In the genomic region with DNA sequence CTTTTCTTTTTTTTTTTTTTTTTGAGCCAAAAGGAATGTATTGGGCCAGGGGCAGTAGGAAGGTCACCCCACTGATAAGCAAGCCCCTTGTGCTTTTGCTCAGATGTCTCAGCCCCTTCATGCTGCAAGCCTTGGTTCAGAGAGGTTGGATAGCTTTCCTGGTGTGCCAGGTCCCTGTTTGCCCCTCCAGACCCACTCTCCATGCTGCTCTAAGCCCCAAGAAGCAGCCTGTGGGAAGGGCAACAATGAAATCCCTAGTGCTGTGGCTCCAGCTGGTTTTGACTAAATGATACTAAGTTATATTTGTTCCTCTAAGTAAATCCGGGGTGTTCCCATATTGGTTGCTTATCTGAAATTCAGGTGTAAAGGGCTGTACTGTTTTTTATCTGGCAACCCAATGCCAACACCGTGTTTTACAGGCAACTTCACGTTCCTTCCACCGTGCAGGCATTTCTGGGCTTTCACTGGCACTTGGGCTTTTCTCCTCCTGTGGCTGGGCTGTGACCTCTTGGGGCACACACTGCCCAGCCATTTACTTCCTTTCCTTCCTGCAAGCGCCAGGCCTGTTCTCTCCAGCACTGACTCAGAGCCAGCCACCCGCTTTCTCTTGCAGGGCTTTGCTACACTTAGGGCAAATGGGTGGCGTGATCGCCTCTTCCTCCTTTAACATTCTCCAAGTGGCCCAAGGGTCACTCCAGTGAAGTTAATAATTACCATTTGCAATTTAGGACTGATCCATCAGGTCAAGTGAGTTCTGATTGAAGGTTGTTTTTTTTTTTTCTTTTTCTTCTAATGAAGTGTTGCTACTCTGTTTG, we compare ENCODE assay signal across 12 cellular contexts. TPM values are rescaled to one million over a fixed set of nuclear protein-coding genes. Genes with fewer than 3 reads are reported as not detected.
DNase-seq lines count a peak whose midpoint lies in the region; TF ChIP-seq lines count a peak whose summit lies in the region.
"Had no signal": no experiment of that assay in that cellular context is flagged by ENCODE, and none has a peak within 500 bp of the region (broad histone marks: within the 10 kb centered on the region; RNA-seq: fewer than 3 reads in every experiment).

No MANE protein-coding gene starts in this region.

- no peak overlapping the region for H3K4me3 ChIP-seq in ascending aorta
- no peak overlapping the region for H3K4me3 ChIP-seq in kidney epithelial cell (ENCODE audit: low read depth, low read length)
- no peak overlapping the region for H3K4me3 ChIP-seq in sigmoid colon
- no peak overlapping the region for H3K4me3 ChIP-seq in uterus
- H3K4me3 ChIP-seq in mammary epithelial cell (replicated peaks in 1 of 3; ENCODE audit: insufficient read depth in 1 of 3, low read depth in 2 of 3, low read length in 3 of 3), result no peak overlapping the region
- H3K4me3 ChIP-seq in effector memory CD4-positive, alpha-beta T cell (ENCODE audit: insufficient read depth, low read depth, low read length, poor library complexity, severe bottlenecking), result no peak overlapping the region

- intact Hi-C loops in ascending aorta (cut with DNase I) (no loop called here), sigmoid colon (cut with DNase I) (no loop called here), uterus (cut with DNase I; ENCODE audit: low total_unique reads) (no loop called here), mammary epithelial cell (cut with micrococcal nuclease) (no loop called here)

- no peak overlapping the region for H3K9ac ChIP-seq in mammary epithelial cell (ENCODE audit: insufficient read depth, low read length)

- CTCF ChIA-PET in mammary epithelial cell (lab: Charles Lee; ENCODE audit: low non-redundant PET), result no interaction called here

- in situ Hi-C loops in mammary epithelial cell (cut with MboI; ENCODE audit: low sequenced_read_pairs in 2 of 2), result no loop called here

- no peaks in the 10 kb centered on the region for H4K20me1 ChIP-seq in mammary epithelial cell (ENCODE audit: insufficient read depth, low read length)

- no peak overlapping the region for H3K27ac ChIP-seq in ascending aorta
- H3K27ac ChIP-seq in sigmoid colon, result no peak overlapping the region
- no peak overlapping the region for H3K27ac ChIP-seq in uterus
- no peak overlapping the region for H3K27ac ChIP-seq in mammary epithelial cell (ENCODE audit: insufficient read depth, low read depth, low read length)
- no peak overlapping the region for H3K27ac ChIP-seq in effector memory CD4-positive, alpha-beta T cell (ENCODE audit: insufficient read depth, low read length, poor library complexity, severe bottlenecking)
- H3K27ac ChIP-seq: HL-60 had no signal

- H3K79me2 ChIP-seq in mammary epithelial cell (ENCODE audit: insufficient read depth, low read length), result no peaks in the 10 kb centered on the region

- TF ChIP-seq EP300 in sigmoid colon (IDR thresholded peaks at IDR 0.05), result no peak

- no peak overlapping the region for H2AFZ ChIP-seq in mammary epithelial cell (ENCODE audit: low read depth, low read length)

- dilution Hi-C loops in mammary epithelial cell (cut with HindIII; ENCODE audit: low sequenced_read_pairs), result no loop called here

- H3K9me3 ChIP-seq in ascending aorta, result no peaks in the 10 kb centered on the region
- H3K9me3 ChIP-seq in sigmoid colon, result no peaks in the 10 kb centered on the region
- no peaks in the 10 kb centered on the region for H3K9me3 ChIP-seq in uterus
- no peaks in the 10 kb centered on the region for H3K9me3 ChIP-seq in mammary epithelial cell (replicated peaks; ENCODE audit: insufficient read depth, low read length)
- no peaks in the 10 kb centered on the region for H3K9me3 ChIP-seq in effector memory CD4-positive, alpha-beta T cell (ENCODE audit: control insufficient read depth, low read length)

- peaks cover 5 to 9% of the 10 kb centered on the region in 2 donors for H3K36me3 ChIP-seq in ascending aorta
- peaks cover 1% of the 10 kb centered on the region for H3K36me3 ChIP-seq in kidney epithelial cell (ENCODE audit: control insufficient read depth, insufficient read depth, low read length)
- peaks cover 0 to 9% (median 0%) of the 10 kb centered on the region in 4 donors for H3K36me3 ChIP-seq in sigmoid colon
- H3K36me3 ChIP-seq in uterus, result no peaks in the 10 kb centered on the region
- H3K36me3 ChIP-seq in mammary epithelial cell (ENCODE audit: insufficient read depth, low read length), result no peaks in the 10 kb centered on the region
- no peaks in the 10 kb centered on the region for H3K36me3 ChIP-seq in effector memory CD4-positive, alpha-beta T cell (ENCODE audit: control insufficient read depth, insufficient read depth, low read length)

- no peak overlapping the region for H3K4me2 ChIP-seq in mammary epithelial cell (ENCODE audit: insufficient read depth, low read depth, low read length)

- H3K4me1 ChIP-seq in ascending aorta (peaks cover 0 to 11% of the 10 kb centered on the region in 2 donors), sigmoid colon (peaks cover 0 to 5% (median 0%) of the 10 kb centered on the region in 4 donors), uterus (no peaks in the 10 kb centered on the region), mammary epithelial cell (ENCODE audit: insufficient read depth, low read length) (no peaks in the 10 kb centered on the region)
- no peaks in the 10 kb centered on the region for H3K4me1 ChIP-seq in effector memory CD4-positive, alpha-beta T cell (ENCODE audit: control insufficient read depth, insufficient read depth, low read length, poor library complexity, severe bottlenecking)

- TF ChIP-seq CTCF in ascending aorta (IDR thresholded peaks at IDR 0.05), result no peak
- TF ChIP-seq CTCF in kidney epithelial cell (IDR thresholded peaks at IDR 0.05; ENCODE audit: insufficient read depth, low read length, poor library complexity, severe bottlenecking), result no peak
- TF ChIP-seq CTCF in sigmoid colon (IDR thresholded peaks at IDR 0.05), result no peak
- no peak for TF ChIP-seq CTCF in uterus (IDR thresholded peaks at IDR 0.05)
- no peak for TF ChIP-seq CTCF in mammary epithelial cell (conservative IDR thresholded peaks at IDR 0.05 in 1 of 2, IDR thresholded peaks at IDR 0.05 in 1 of 2; ENCODE audit: extremely low read depth in 1 of 2, insufficient read depth in 1 of 2, low read depth in 1 of 2, low read length in 2 of 2)

- no peaks in the 10 kb centered on the region for H3K27me3 ChIP-seq in ascending aorta
- H3K27me3 ChIP-seq in kidney epithelial cell (ENCODE audit: control insufficient read depth, insufficient read depth, low read length), result no peaks in the 10 kb centered on the region
- H3K27me3 ChIP-seq in sigmoid colon, result no peaks in the 10 kb centered on the region
- H3K27me3 ChIP-seq in uterus, result no peaks in the 10 kb centered on the region
- peaks cover 31% of the 10 kb centered on the region for H3K27me3 ChIP-seq in mammary epithelial cell (ENCODE audit: insufficient read depth, low read length)
- no peaks in the 10 kb centered on the region for H3K27me3 ChIP-seq in effector memory CD4-positive, alpha-beta T cell (replicated peaks; ENCODE audit: control insufficient read depth, insufficient read depth, low read length, poor library complexity, severe bottlenecking)

- 21 to 64% methylated on average over 8 of the region's 8 CpGs for WGBS in sigmoid colon, 2 donors
- WGBS in mammary epithelial cell (ENCODE audit: low coverage, missing lambda C conversion rate), result 90% methylated on average over 8 of the region's 8 CpGs

- DNase-seq in HK-2 (ENCODE audit: unreplicated experiment), result peak; percentile 76
- peak; percentile 28 to 77 for DNase-seq in ascending aorta (ENCODE audit: low spot score in 2 of 2)
- DNase-seq in kidney epithelial cell (ENCODE audit: low read depth), result peak; percentile 61
- peak; percentile 74 for DNase-seq in sigmoid colon
- no peak for DNase-seq in OCI-M1 (lab: John Stamatoyannopoulos, UW)
- no peak for DNase-seq in uterus
- DNase-seq in mammary epithelial cell, result no peak
- no peak for DNase-seq in effector memory CD4-positive, alpha-beta T cell
- DNase-seq: DMS79; stimulated activated CD4-positive, alpha-beta T cell treated with anti-CD3 and anti-CD28 coated beads, Interleukin-2, amount 100 ng/mL, for 24 hours; T-cell had no signal

- no TSS peak for BruUV-seq in mammary epithelial cell (replicated peaks; lab: Mats Ljungman, UMichigan)

- TF ChIP-seq POLR2A in sigmoid colon (IDR thresholded peaks at IDR 0.05) (no peak), uterus (IDR thresholded peaks at IDR 0.05) (no peak)

RNA-seq across cellular contexts. Expression of gene MERTK, which starts 21.6 kb away (rescaled TPM):
- total RNA-seq in ascending aorta, result 11.1 TPM
- 2.7 and 4.1 TPM in 2 replicates for total RNA-seq in kidney epithelial cell
- total RNA-seq in sigmoid colon, result 10 to 100 TPM; 14.4 to 31.6 (median 26.0) TPM
- 1 to 10 TPM; 2.4 to 6.2 (median 5.1) TPM for polyA plus RNA-seq in sigmoid colon
- total RNA-seq in uterus, result 10 to 100 TPM; 10.6 to 36.6 (median 24.6) TPM
- under 1 TPM; under 0.01 to 0.19 TPM for total RNA-seq in mammary epithelial cell
- 0.05 TPM for polyA plus RNA-seq in mammary epithelial cell
- polyA minus RNA-seq in mammary epithelial cell, result not detected

RNA-seq across cellular contexts. Expression of gene ANAPC1, which starts 36.0 kb away (rescaled TPM):
- total RNA-seq in ascending aorta, result 36.6 TPM
- 46.3 and 47.6 TPM in 2 replicates for total RNA-seq in kidney epithelial cell
- 10 to 100 TPM; 23.4 to 42.4 (median 41.4) TPM for total RNA-seq in sigmoid colon
- 10 to 100 TPM in 1 of 3 donors, 1 to 10 TPM in 2; 6.5 to 14.2 (median 8.4) TPM for polyA plus RNA-seq in sigmoid colon
- total RNA-seq in uterus, result 10 to 100 TPM in 3 of 4 donors, 1 to 10 TPM in 1; 6.8 to 70.4 (median 30.5) TPM
- total RNA-seq in mammary epithelial cell, result 10 to 100 TPM; 50.3 to 65.3 TPM
- 29.2 TPM for polyA plus RNA-seq in mammary epithelial cell
- 72.6 TPM for polyA minus RNA-seq in mammary epithelial cell

Comparison
In these comparisons a context has a peak if more than half of its experiments do, and no peak if none do; other contexts are left out.
1. DNase-seq: peak in HK-2 (single experiment), ascending aorta (2 of 2), kidney epithelial cell (single experiment) and sigmoid colon (single experiment); none in OCI-M1 (single experiment), uterus (0 of 2), mammary epithelial cell (single experiment) and effector memory CD4-positive, alpha-beta T cell (0 of 3).